ENCODE assay signal across 1 cellular context in genomic region chr17:17812211-17813054, GRCh38.
TF ChIP-seq lines count a peak whose summit lies in the region.

No MANE protein-coding gene starts in this region.

TF ChIP-seq in HepG2, 621 proteins besides CTCF, POLR2A, EP300 and RAD21 (continued from another document and continues in another):
- TF ChIP-seq JUND (CRISPR knock-in tag; IDR thresholded peaks at IDR 0.05) (peak; percentile 70), ZNF891 (CRISPR knock-in tag; IDR thresholded peaks at IDR 0.05) (0 out of 2 replicates have a peak, but pooled peaks have one; percentile 52), NFYB (CRISPR knock-in tag; IDR thresholded peaks at IDR 0.05) (no peak), PHF21A (CRISPR knock-in tag; IDR thresholded peaks at IDR 0.05) (peak; percentile 74; the same call in 1 of the 2 replicates), ZNF512 (CRISPR knock-in tag; IDR thresholded peaks at IDR 0.05) (no peak), KAT8 (CRISPR knock-in tag; IDR thresholded peaks at IDR 0.05) (peak; percentile 21; the same call in 1 of the 2 replicates), SALL2 (CRISPR knock-in tag; IDR thresholded peaks at IDR 0.05) (no peak), ZNF333 (CRISPR knock-in tag; IDR thresholded peaks at IDR 0.05; ENCODE audit: borderline replicate concordance) (no peak), ZNF362 (CRISPR knock-in tag; IDR thresholded peaks at IDR 0.05; ENCODE audit: borderline replicate concordance) (0 out of 2 replicates have a peak, but pooled peaks have one; percentile 29), ZNF367 (CRISPR knock-in tag; IDR thresholded peaks at IDR 0.05; ENCODE audit: borderline replicate concordance) (no peak), ZNF329 (CRISPR knock-in tag; IDR thresholded peaks at IDR 0.05; ENCODE audit: low read depth) (no peak), SIN3A (IDR thresholded peaks at IDR 0.05; ENCODE audit: borderline replicate concordance, low read depth, low read length) (no peak), THAP7 (CRISPR knock-in tag; IDR thresholded peaks at IDR 0.05) (no peak), KMT2A (CRISPR knock-in tag; IDR thresholded peaks at IDR 0.05) (no peak), CREB3 (CRISPR knock-in tag; IDR thresholded peaks at IDR 0.05) (0 out of 2 replicates have a peak, but pooled peaks have one; percentile 54), ZNF777 (CRISPR knock-in tag; IDR thresholded peaks at IDR 0.05) (no peak), THAP11 (CRISPR knock-in tag; IDR thresholded peaks at IDR 0.05) (no peak), ZNF563 (CRISPR knock-in tag; IDR thresholded peaks at IDR 0.05) (peak; percentile 58; the same call in 1 of the 2 replicates), NFKB2 (CRISPR knock-in tag; IDR thresholded peaks at IDR 0.05; ENCODE audit: borderline replicate concordance) (peak; percentile 78; the same call in 1 of the 2 replicates), ZNF724P (CRISPR knock-in tag; IDR thresholded peaks at IDR 0.05; ENCODE audit: borderline replicate concordance) (no peak), PATZ1 (CRISPR knock-in tag; IDR thresholded peaks at IDR 0.05) (peak; percentile 72), MIER3 (CRISPR knock-in tag; IDR thresholded peaks at IDR 0.05; ENCODE audit: borderline replicate concordance) (no peak), KLF15 (CRISPR knock-in tag; IDR thresholded peaks at IDR 0.05; ENCODE audit: borderline replicate concordance) (peak; percentile 44; the same call in 1 of the 2 replicates), FOSL2 (CRISPR knock-in tag; IDR thresholded peaks at IDR 0.05) (no peak), GTF3A (CRISPR knock-in tag; conservative IDR thresholded peaks at IDR 0.05) (peak; percentile 85; the same call in 1 of the 2 replicates), ONECUT2 (CRISPR knock-in tag; IDR thresholded peaks at IDR 0.05) (no peak), CHD4 (IDR thresholded peaks at IDR 0.05; ENCODE audit: borderline replicate concordance, low read length) (no peak), ZNF552 (CRISPR knock-in tag; IDR thresholded peaks at IDR 0.05; ENCODE audit: borderline replicate concordance) (no peak), ASH2L (IDR thresholded peaks at IDR 0.05; ENCODE audit: insufficient read length, low read depth, low read length) (peak; percentile 51), CBX1 (IDR thresholded peaks at IDR 0.05; ENCODE audit: low read depth) (peak; percentile 4), GZF1 (CRISPR knock-in tag; IDR thresholded peaks at IDR 0.05) (no peak), CSRNP2 (CRISPR knock-in tag; conservative IDR thresholded peaks at IDR 0.05; ENCODE audit: low read depth) (no peak), GABPB1 (CRISPR knock-in tag; IDR thresholded peaks at IDR 0.05) (peak; percentile 48; the same call in 1 of the 2 replicates), RFXANK (CRISPR knock-in tag; IDR thresholded peaks at IDR 0.05) (no peak), RELA (CRISPR knock-in tag; IDR thresholded peaks at IDR 0.05) (no peak), CREB1 (IDR thresholded peaks at IDR 0.05) (no peak), CREB1 (CRISPR knock-in tag; IDR thresholded peaks at IDR 0.05) (no peak), BRF2 (CRISPR knock-in tag; IDR thresholded peaks at IDR 0.05) (peak; percentile 53; the same call in 1 of the 2 replicates), ADNP (CRISPR knock-in tag; IDR thresholded peaks at IDR 0.05) (no peak), SCMH1 (CRISPR knock-in tag; IDR thresholded peaks at IDR 0.05; ENCODE audit: borderline replicate concordance) (no peak), ZNF558 (CRISPR knock-in tag; IDR thresholded peaks at IDR 0.05; ENCODE audit: borderline replicate concordance) (peak; percentile 73; the same call in 1 of the 2 replicates), NR1H2 (CRISPR knock-in tag; IDR thresholded peaks at IDR 0.05; ENCODE audit: borderline replicate concordance, low read depth) (0 out of 2 replicates have a peak, but pooled peaks have one; percentile 71), FOXK2 (IDR thresholded peaks at IDR 0.05) (no peak), ZNF703 (CRISPR knock-in tag; IDR thresholded peaks at IDR 0.05; ENCODE audit: borderline replicate concordance) (no peak), ZBTB7B (CRISPR knock-in tag; IDR thresholded peaks at IDR 0.05) (peak; percentile 84), ZNF232 (CRISPR knock-in tag; IDR thresholded peaks at IDR 0.05; ENCODE audit: borderline replicate concordance) (peak; percentile 78; the same call in 1 of the 2 replicates), ZFY (CRISPR knock-in tag; IDR thresholded peaks at IDR 0.05) (peak; percentile 82), HNRNPL (IDR thresholded peaks at IDR 0.05; ENCODE audit: low read depth, low read length) (0 out of 2 replicates have a peak, but pooled peaks have one; percentile 47), HNF4A (CRISPR knock-in tag; IDR thresholded peaks at IDR 0.05) (peak; percentile 57), KLF9 (CRISPR knock-in tag; IDR thresholded peaks at IDR 0.05; ENCODE audit: low read depth) (no peak), DNMT1 (CRISPR knock-in tag; IDR thresholded peaks at IDR 0.05) (peak; percentile 82)
- TF ChIP-seq, protein P1, sequence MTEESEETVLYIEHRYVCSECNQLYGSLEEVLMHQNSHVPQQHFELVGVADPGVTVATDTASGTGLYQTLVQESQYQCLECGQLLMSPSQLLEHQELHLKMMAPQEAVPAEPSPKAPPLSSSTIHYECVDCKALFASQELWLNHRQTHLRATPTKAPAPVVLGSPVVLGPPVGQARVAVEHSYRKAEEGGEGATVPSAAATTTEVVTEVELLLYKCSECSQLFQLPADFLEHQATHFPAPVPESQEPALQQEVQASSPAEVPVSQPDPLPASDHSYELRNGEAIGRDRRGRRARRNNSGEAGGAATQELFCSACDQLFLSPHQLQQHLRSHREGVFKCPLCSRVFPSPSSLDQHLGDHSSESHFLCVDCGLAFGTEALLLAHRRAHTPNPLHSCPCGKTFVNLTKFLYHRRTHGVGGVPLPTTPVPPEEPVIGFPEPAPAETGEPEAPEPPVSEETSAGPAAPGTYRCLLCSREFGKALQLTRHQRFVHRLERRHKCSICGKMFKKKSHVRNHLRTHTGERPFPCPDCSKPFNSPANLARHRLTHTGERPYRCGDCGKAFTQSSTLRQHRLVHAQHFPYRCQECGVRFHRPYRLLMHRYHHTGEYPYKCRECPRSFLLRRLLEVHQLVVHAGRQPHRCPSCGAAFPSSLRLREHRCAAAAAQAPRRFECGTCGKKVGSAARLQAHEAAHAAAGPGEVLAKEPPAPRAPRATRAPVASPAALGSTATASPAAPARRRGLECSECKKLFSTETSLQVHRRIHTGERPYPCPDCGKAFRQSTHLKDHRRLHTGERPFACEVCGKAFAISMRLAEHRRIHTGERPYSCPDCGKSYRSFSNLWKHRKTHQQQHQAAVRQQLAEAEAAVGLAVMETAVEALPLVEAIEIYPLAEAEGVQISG (CRISPR knock-in tag; IDR thresholded peaks at IDR 0.05), result peak; percentile 37; the same call in 1 of the 2 replicates
- TF ChIP-seq, protein P2, sequence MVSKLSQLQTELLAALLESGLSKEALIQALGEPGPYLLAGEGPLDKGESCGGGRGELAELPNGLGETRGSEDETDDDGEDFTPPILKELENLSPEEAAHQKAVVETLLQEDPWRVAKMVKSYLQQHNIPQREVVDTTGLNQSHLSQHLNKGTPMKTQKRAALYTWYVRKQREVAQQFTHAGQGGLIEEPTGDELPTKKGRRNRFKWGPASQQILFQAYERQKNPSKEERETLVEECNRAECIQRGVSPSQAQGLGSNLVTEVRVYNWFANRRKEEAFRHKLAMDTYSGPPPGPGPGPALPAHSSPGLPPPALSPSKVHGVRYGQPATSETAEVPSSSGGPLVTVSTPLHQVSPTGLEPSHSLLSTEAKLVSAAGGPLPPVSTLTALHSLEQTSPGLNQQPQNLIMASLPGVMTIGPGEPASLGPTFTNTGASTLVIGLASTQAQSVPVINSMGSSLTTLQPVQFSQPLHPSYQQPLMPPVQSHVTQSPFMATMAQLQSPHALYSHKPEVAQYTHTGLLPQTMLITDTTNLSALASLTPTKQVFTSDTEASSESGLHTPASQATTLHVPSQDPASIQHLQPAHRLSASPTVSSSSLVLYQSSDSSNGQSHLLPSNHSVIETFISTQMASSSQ (IDR thresholded peaks at IDR 0.05; ENCODE audit: low read depth), result no peak
- TF ChIP-seq, protein P2 (CRISPR knock-in tag; IDR thresholded peaks at IDR 0.05; ENCODE audit: borderline replicate concordance), result no peak
